In genomic region chr2:66426250-66427064, GRCh38 we compare ENCODE assay signal across 12 cellular contexts. TPM values are rescaled to one million over a fixed set of nuclear protein-coding genes. Genes with fewer than 3 reads are reported as not detected.
DNase-seq lines count a peak whose midpoint lies in the region; ATAC-seq and TF ChIP-seq lines count a peak whose summit lies in the region.
"Had no signal": no experiment of that assay in that cellular context is flagged by ENCODE, and none has a peak within 500 bp of the region (broad histone marks: within the 10 kb centered on the region; RNA-seq: fewer than 3 reads in every experiment).

No MANE protein-coding gene starts in this region.

- H3K36me3 Mint-ChIP-seq in T-helper 2 cell treated with Interferon-gamma antibody and Interleukin-4, amounts not matched to agents 5 μg/mL and 100 μg/mL, for 36 hours (ENCODE audit: low read depth): no peaks in the 10 kb centered on the region

- 20% methylated on average over 57 of the region's 57 CpGs for WGBS in prostate gland

- in situ Hi-C loops in brain microvascular endothelial cell (cut with HindIII; ENCODE audit: low pct_ligation_motif_present, low sequenced_read_pairs): loop anchor here (25.0 kb wide), 1 partner anchor 1411 kb away; no protein-coding TSS in a partner anchor

- no peaks in the 10 kb centered on the region for H3K9me3 ChIP-seq in RWPE2 (ENCODE audit: severe bottlenecking)
- no peaks in the 10 kb centered on the region for H3K9me3 ChIP-seq in left ventricle myocardium inferior (replicated peaks)
- no peaks in the 10 kb centered on the region for H3K9me3 ChIP-seq in prostate gland

- H3K4me1 ChIP-seq in RWPE2 (ENCODE audit: insufficient read depth, poor library complexity, severe bottlenecking) (peaks cover 7% of the 10 kb centered on the region), left ventricle myocardium inferior (peaks cover 15% of the 10 kb centered on the region), prostate gland (replicated peaks) (no peaks in the 10 kb centered on the region)

- H3K4me1 Mint-ChIP-seq in T-helper 2 cell treated with Interferon-gamma antibody and Interleukin-4, amounts not matched to agents 5 μg/mL and 100 μg/mL, for 36 hours (ENCODE audit: low read depth): no peaks in the 10 kb centered on the region

- H3K36me3 ChIP-seq in RWPE2 (ENCODE audit: low read depth) (no peaks in the 10 kb centered on the region), left ventricle myocardium inferior (no peaks in the 10 kb centered on the region), prostate gland (no peaks in the 10 kb centered on the region), brain microvascular endothelial cell (replicated peaks) (no peaks in the 10 kb centered on the region)

- no peak overlapping the region for H3K27ac ChIP-seq in RWPE2 (ENCODE audit: poor library complexity, severe bottlenecking)
- H3K27ac ChIP-seq in left ventricle myocardium inferior (replicated peaks): no peak overlapping the region
- H3K27ac ChIP-seq in prostate gland: peak overlapping the region; percentile 73 to 78
- no peak overlapping the region for H3K27ac ChIP-seq in brain microvascular endothelial cell

- H3K27me3 ChIP-seq in RWPE2 (ENCODE audit: insufficient read depth, poor library complexity, severe bottlenecking) (peaks cover 3% of the 10 kb centered on the region), left ventricle myocardium inferior (ENCODE audit: low read depth) (peaks cover 93% of the 10 kb centered on the region), prostate gland (replicated peaks; ENCODE audit: insufficient read depth) (peaks cover 14% of the 10 kb centered on the region), brain microvascular endothelial cell (replicated peaks) (peaks cover 64% of the 10 kb centered on the region)

- intact Hi-C loops in left ventricle myocardium inferior (cut with micrococcal nuclease): loop anchor here (10.0 kb wide), 2 partner anchors 148 to 1418 kb away; no protein-coding TSS in a partner anchor
- intact Hi-C loops in prostate gland (cut with DNase I): loop anchor here (5.0 to 10.0 kb wide), 4 partner anchors 704 to 1416 kb away; no protein-coding TSS in a partner anchor

- H3K27me3 Mint-ChIP-seq in T-helper 2 cell treated with Interferon-gamma antibody and Interleukin-4, amounts not matched to agents 5 μg/mL and 100 μg/mL, for 36 hours (ENCODE audit: low read depth): peaks cover 51% of the 10 kb centered on the region

- no peak overlapping the region for H3K4me3 Mint-ChIP-seq in T-helper 2 cell treated with Interferon-gamma antibody and Interleukin-4, amounts not matched to agents 5 μg/mL and 100 μg/mL, for 36 hours

- no peaks in the 10 kb centered on the region for H3K9me3 Mint-ChIP-seq in T-helper 2 cell treated with Interferon-gamma antibody and Interleukin-4, amounts not matched to agents 5 μg/mL and 100 μg/mL, for 36 hours

- H3K4me3 ChIP-seq in RWPE2 (ENCODE audit: severe bottlenecking) (peak overlapping the region; percentile 30), left ventricle myocardium inferior (peak overlapping the region; percentile 57), prostate gland (peak overlapping the region; percentile 28 to 31), brain microvascular endothelial cell (ENCODE audit: low read depth, low read length) (no peak overlapping the region)

- TF ChIP-seq CTCF in RWPE2 (IDR thresholded peaks at IDR 0.05; ENCODE audit: poor library complexity, severe bottlenecking): no peak
- no peak for TF ChIP-seq CTCF in left ventricle myocardium inferior (IDR thresholded peaks at IDR 0.05; ENCODE audit: borderline replicate concordance)
- TF ChIP-seq CTCF in prostate gland (IDR thresholded peaks at IDR 0.05): no peak
- no peak for TF ChIP-seq CTCF in brain microvascular endothelial cell (IDR thresholded peaks at IDR 0.05; ENCODE audit: low read depth, low read length, missing control alignments)

- no peak for TF ChIP-seq POLR2A in prostate gland (IDR thresholded peaks at IDR 0.05)

- DNase-seq in COLO668 (lab: John Stamatoyannopoulos, UW; ENCODE audit: unreplicated experiment) (peak; percentile 70), RWPE2 (ENCODE audit: low spot score) (no peak), left ventricle myocardium inferior (no peak), prostate gland (ENCODE audit: low spot score) (no peak), medulla oblongata (ENCODE audit: extremely low spot score) (no peak), brain microvascular endothelial cell (no peak), AG08395 (ENCODE audit: low spot score) (no peak)
- no peak for DNase-seq in T-helper 2 cell treated with Interferon-gamma antibody and Interleukin-4, amounts not matched to agents 5 μg/mL and 100 μg/mL, for 36 hours (ENCODE audit: low spot score)
- DNase-seq: activated CD4-positive, alpha-beta T cell treated with anti-CD3 and anti-CD28 coated beads, Interleukin-2, amount 50 U/mL, for 48 hours; left cardiac atrium; MM.1S; stimulated activated CD4-positive, alpha-beta T cell treated with anti-CD3 and anti-CD28 coated beads, Interleukin-2, amount 100 ng/mL, for 48 hours had no signal

- H3K27ac Mint-ChIP-seq in T-helper 2 cell treated with Interferon-gamma antibody and Interleukin-4, amounts not matched to agents 5 μg/mL and 100 μg/mL, for 36 hours: no peak overlapping the region

- ATAC-seq in RWPE2 (ENCODE audit: low read depth): no peak

RNA-seq across cellular contexts. Expression of gene MEIS1, which starts 8.5 kb away (rescaled TPM):
- 38.0 TPM for total RNA-seq in left ventricle myocardium inferior
- 10 to 100 TPM; 15.4 to 23.7 TPM for total RNA-seq in prostate gland

Comparison
In these comparisons a context has a peak if more than half of its experiments do, and no peak if none do; other contexts are left out.
1. H3K27ac ChIP-seq: peak in prostate gland (2 of 2); none in RWPE2 (single experiment), left ventricle myocardium inferior (single experiment) and brain microvascular endothelial cell (single experiment).